In the genomic region with DNA sequence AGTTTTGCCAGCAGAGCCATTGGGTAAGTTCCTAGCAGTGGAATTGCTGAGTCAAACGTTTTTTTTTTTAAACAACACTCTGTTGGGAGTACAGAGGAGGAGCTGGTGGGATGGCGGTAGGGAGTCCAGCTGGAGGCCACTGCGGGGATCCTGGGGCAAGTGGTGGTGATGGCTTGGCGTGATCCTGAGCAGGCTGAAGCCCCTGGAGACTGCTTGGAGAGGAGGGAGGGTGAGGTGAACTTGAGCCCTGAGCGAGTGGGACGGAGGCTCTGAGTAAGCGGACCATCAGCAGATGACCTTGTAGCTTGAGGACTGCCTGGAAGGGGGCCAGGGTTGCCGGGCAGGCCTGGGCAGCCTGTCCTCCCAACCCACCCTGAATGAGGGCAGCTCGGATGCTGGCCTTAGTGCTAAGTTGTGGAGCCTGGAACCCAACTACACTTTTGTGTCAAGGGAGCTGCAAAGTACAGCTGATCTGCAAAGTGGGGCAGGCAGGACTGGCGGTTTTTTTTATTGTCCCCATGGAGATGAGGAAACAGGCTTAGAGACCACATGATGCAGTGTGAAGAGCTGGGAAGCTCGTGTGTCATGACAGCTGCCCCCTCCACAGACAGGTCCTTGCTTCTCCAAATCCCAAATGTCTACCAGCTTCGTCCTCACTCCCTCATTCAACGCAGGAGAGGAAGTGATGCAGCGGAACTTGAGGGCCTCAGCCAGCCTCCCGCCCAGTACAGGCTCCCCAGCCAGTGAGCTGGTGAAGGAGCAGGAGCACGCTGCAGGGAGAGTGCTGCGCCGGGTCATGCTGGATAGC, we compare ENCODE assay signal across 8 cellular contexts. TPM values are rescaled to one million over a fixed set of nuclear protein-coding genes. Genes with fewer than 3 reads are reported as not detected.
DNase-seq lines count a peak whose midpoint lies in the region; ATAC-seq and TF ChIP-seq lines count a peak whose summit lies in the region.

No MANE protein-coding gene starts in this region.

- H3K4me3 Mint-ChIP-seq in CD14-positive monocyte: peak overlapping the region; percentile 48 to 63

- H3K36me3 ChIP-seq in RWPE2 (ENCODE audit: low read depth): peaks cover 36% of the 10 kb centered on the region

- H3K9me3 Mint-ChIP-seq in CD14-positive monocyte: no peaks in the 10 kb centered on the region

- no peak overlapping the region for H3K4me3 ChIP-seq in RWPE2 (ENCODE audit: severe bottlenecking)
- no peak overlapping the region for H3K4me3 ChIP-seq in fibroblast of the aortic adventitia (ENCODE audit: low read depth, low read length)

- ATAC-seq in RWPE2 (ENCODE audit: low read depth) (peak; percentile 20; the same call in 2 of the 3 replicates), omental fat pad (ENCODE audit: low FRiP score) (peak; percentile 35), HG02759 (IDR thresholded peaks at IDR 0.05; ENCODE audit: unreplicated experiment) (no peak), GM18502 (IDR thresholded peaks at IDR 0.05; ENCODE audit: poor library complexity, unreplicated experiment) (no peak)

- no peak for TF ChIP-seq CTCF in CD14-positive monocyte (IDR thresholded peaks at IDR 0.05)
- TF ChIP-seq CTCF in RWPE2 (IDR thresholded peaks at IDR 0.05; ENCODE audit: poor library complexity, severe bottlenecking): no peak
- no peak for TF ChIP-seq CTCF in fibroblast of the aortic adventitia (IDR thresholded peaks at IDR 0.05; ENCODE audit: insufficient read depth, low read length)
- no peak for TF ChIP-seq CTCF in omental fat pad (IDR thresholded peaks at IDR 0.05)

- H3K27me3 Mint-ChIP-seq in CD14-positive monocyte (ENCODE audit: low read depth in 3 of 3): peaks cover 0 to 2% (median 1%) of the 10 kb centered on the region in 3 donors

- H3K9me3 ChIP-seq in RWPE2 (ENCODE audit: severe bottlenecking): no peaks in the 10 kb centered on the region

- H3K27ac Mint-ChIP-seq in CD14-positive monocyte: peak overlapping the region; percentile 64 to 85 (median 79)

- peaks cover 61 to 63% of the 10 kb centered on the region in 2 donors for H3K36me3 Mint-ChIP-seq in CD14-positive monocyte

- H3K27ac ChIP-seq in RWPE2 (ENCODE audit: poor library complexity, severe bottlenecking): no peak overlapping the region

- DNase-seq in CD14-positive monocyte (ENCODE audit: low spot score): peak; percentile 74
- no peak for DNase-seq in RWPE2 (ENCODE audit: low spot score)
- DNase-seq in fibroblast of the aortic adventitia (ENCODE audit: low read depth): peak; percentile 66
- no peak for DNase-seq in omental fat pad (ENCODE audit: low spot score)
- no peak for DNase-seq in ecto neural progenitor cell (ENCODE audit: low spot score)
- DNase-seq in NCI-H345 treated with DMSO at 0.1 percent for 48 hours (lab: John Stamatoyannopoulos, UW; ENCODE audit: unreplicated experiment): no peak

- no peaks in the 10 kb centered on the region for H3K4me1 ChIP-seq in RWPE2 (ENCODE audit: insufficient read depth, poor library complexity, severe bottlenecking)

- intact Hi-C loops in CD14-positive monocyte (cut with micrococcal nuclease): loop anchor here in 1 of 2 donors (10.0 kb wide), 1 partner anchor 185 kb away; a partner anchor contains a TSS

- no peaks in the 10 kb centered on the region for H3K27me3 ChIP-seq in RWPE2 (ENCODE audit: insufficient read depth, poor library complexity, severe bottlenecking)

- peaks cover 22% of the 10 kb centered on the region for H3K4me1 Mint-ChIP-seq in CD14-positive monocyte

RNA-seq across cellular contexts. Expression of a gene that starts 20.2 kb away (rescaled TPM):
- polyA plus RNA-seq in CD14-positive monocyte: 10 to 100 TPM; 42.5 to 47.8 TPM
- total RNA-seq in fibroblast of the aortic adventitia (ENCODE audit: low replicate concordance) (67.1 and 98.7 TPM in 2 replicates), omental fat pad (10 to 100 TPM; 53.2 to 84.9 (median 56.9) TPM)

RNA-seq across cellular contexts. Expression of a gene that starts 20.4 kb away (rescaled TPM):
- polyA plus RNA-seq in CD14-positive monocyte: 1 to 10 TPM in 1 of 2 donors, under 1 TPM in 1; 0.76 to 1.5 TPM
- total RNA-seq in fibroblast of the aortic adventitia (ENCODE audit: low replicate concordance): 10.9 and 15.4 TPM in 2 replicates
- total RNA-seq in omental fat pad: 1 to 10 TPM; 3.1 to 7.1 (median 4.1) TPM

Comparison
In these comparisons a context has a peak if more than half of its experiments do, and no peak if none do; other contexts are left out.
1. DNase-seq: peak in CD14-positive monocyte (single experiment) and fibroblast of the aortic adventitia (single experiment); none in RWPE2 (single experiment), omental fat pad (single experiment), ecto neural progenitor cell (single experiment) and NCI-H345 treated with DMSO at 0.1 percent for 48 hours (single experiment).
2. ATAC-seq: peak in RWPE2 (single experiment) and omental fat pad (single experiment); none in HG02759 (single experiment) and GM18502 (single experiment).